30 cellular contexts compared by ENCODE assay signal in the genomic region with DNA sequence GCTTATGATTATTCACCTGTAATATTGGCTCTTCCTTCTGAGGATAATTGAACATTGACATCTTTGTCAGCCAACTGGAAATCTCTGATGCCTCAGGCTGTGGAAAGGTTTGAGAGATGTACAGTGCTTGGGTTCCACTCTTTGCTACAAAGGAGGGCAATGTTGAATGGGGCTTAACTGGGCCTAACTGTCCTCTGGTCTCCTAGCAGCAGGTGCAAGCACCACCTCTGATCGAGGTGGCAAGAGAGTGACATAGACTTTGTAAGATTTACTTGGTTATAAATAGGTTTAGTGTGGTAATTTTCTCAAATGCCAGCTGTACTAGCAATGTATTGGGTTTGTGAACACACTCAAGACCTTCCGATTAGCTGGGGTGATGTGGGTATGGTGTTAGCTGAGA. TPM values are rescaled to one million over a fixed set of nuclear protein-coding genes. Genes with fewer than 3 reads are reported as not detected.
"Had no signal": no experiment of that assay in that cellular context is flagged by ENCODE, and none has a peak within 500 bp of the region (broad histone marks: within the 10 kb centered on the region; RNA-seq: fewer than 3 reads in every experiment).

No MANE protein-coding gene starts in this region.

- H3K9me3 ChIP-seq: ovary, suprapubic skin, testis, vagina had no signal

- H3K4me3 Mint-ChIP-seq: naive thymus-derived CD4-positive, alpha-beta T cell; natural killer cell; nephron; neural progenitor cell; stimulated activated memory B cell treated with anti-CD40 and anti-IgM and Interleukin-4, amounts not matched to agents 10 μg/mL and 1 μg/mL and 100 μg/mL, for 72 hours; stimulated activated naive CD8-positive, alpha-beta T cell treated with anti-CD3 and anti-CD28 coated beads, Interleukin-15, amount 100 ng/mL, for 72 hours had no signal

- ATAC-seq: naive thymus-derived CD4-positive, alpha-beta T cell; natural killer cell; psoas muscle; sciatic nerve; stimulated activated memory B cell treated with anti-CD40 and anti-IgM and Interleukin-4, amounts not matched to agents 10 μg/mL and 1 μg/mL and 100 μg/mL, for 72 hours; stimulated activated naive CD8-positive, alpha-beta T cell treated with anti-CD3 and anti-CD28 coated beads, Interleukin-15, amount 100 ng/mL, for 72 hours; stimulated activated naive CD8-positive, alpha-beta T cell treated with anti-CD3 and anti-CD28 coated beads, Interleukin-15, Interleukin-2, amounts not matched to agents 100 U/mL and 50 U/mL, for 24 hours had no signal

- H3K4me1 Mint-ChIP-seq: naive thymus-derived CD4-positive, alpha-beta T cell; natural killer cell; nephron; neural progenitor cell; stimulated activated memory B cell treated with anti-CD40 and anti-IgM and Interleukin-4, amounts not matched to agents 10 μg/mL and 1 μg/mL and 100 μg/mL, for 72 hours; stimulated activated naive CD8-positive, alpha-beta T cell treated with anti-CD3 and anti-CD28 coated beads, Interleukin-15, amount 100 ng/mL, for 72 hours had no signal

- DNase-seq: naive thymus-derived CD4-positive, alpha-beta T cell; natural killer cell; occipital lobe; ovary; posterior cingulate gyrus; psoas muscle; spleen; stimulated activated CD4-positive, alpha-beta T cell treated with anti-CD3 and anti-CD28 coated beads, Interleukin-12 subunit alpha, Interleukin-12 subunit beta, amount 100 ng/mL, for 4 hours; stimulated activated CD4-positive, alpha-beta T cell treated with anti-CD3 and anti-CD28 coated beads, Interleukin-1b, Interleukin-23, amount 100 ng/mL, for 48 hours; stimulated activated CD4-positive, alpha-beta T cell treated with anti-CD3 and anti-CD28 coated beads, Interleukin-4, amount 100 ng/mL, for 1 hour; stimulated activated CD4-positive, alpha-beta T cell treated with anti-CD3 and anti-CD28 coated beads, Interleukin-4, amount 100 ng/mL, for 4 hours; stimulated activated CD8-positive, alpha-beta memory T cell treated with anti-CD3 and anti-CD28 coated beads, Interleukin-4, amount 100 ng/mL, for 48 hours; stimulated activated naive CD4-positive, alpha-beta T cell; stimulated activated naive CD8-positive, alpha-beta T cell treated with anti-CD3 and anti-CD28 coated beads, Interleukin-15, amount 100 ng/mL, for 72 hours; stimulated activated naive CD8-positive, alpha-beta T cell treated with anti-CD3 and anti-CD28 coated beads, Interleukin-15, Interleukin-2, amounts not matched to agents 100 U/mL and 50 U/mL, for 24 hours; substantia nigra; testis; trophoblast cell; upper lobe of left lung had no signal

- H3K9me3 Mint-ChIP-seq: nephron; neural progenitor cell; stimulated activated memory B cell treated with anti-CD40 and anti-IgM and Interleukin-4, amounts not matched to agents 10 μg/mL and 1 μg/mL and 100 μg/mL, for 72 hours had no signal

- H3K4me1 ChIP-seq: neural progenitor cell, parathyroid adenoma, psoas muscle, spleen, suprapubic skin, testis, tibial nerve, upper lobe of left lung, vagina had no signal

- H3K36me3 Mint-ChIP-seq: naive thymus-derived CD4-positive, alpha-beta T cell; neural progenitor cell; stimulated activated memory B cell treated with anti-CD40 and anti-IgM and Interleukin-4, amounts not matched to agents 10 μg/mL and 1 μg/mL and 100 μg/mL, for 72 hours had no signal

- H3K27me3 Mint-ChIP-seq: naive thymus-derived CD4-positive, alpha-beta T cell; progenitor cell of endocrine pancreas; stimulated activated memory B cell treated with anti-CD40 and anti-IgM and Interleukin-4, amounts not matched to agents 10 μg/mL and 1 μg/mL and 100 μg/mL, for 72 hours; stimulated activated naive CD8-positive, alpha-beta T cell treated with anti-CD3 and anti-CD28 coated beads, Interleukin-15, amount 100 ng/mL, for 72 hours had no signal

- H3K27ac Mint-ChIP-seq: naive thymus-derived CD4-positive, alpha-beta T cell; natural killer cell; nephron; neural progenitor cell; progenitor cell of endocrine pancreas; stimulated activated memory B cell treated with anti-CD40 and anti-IgM and Interleukin-4, amounts not matched to agents 10 μg/mL and 1 μg/mL and 100 μg/mL, for 72 hours; stimulated activated naive CD8-positive, alpha-beta T cell treated with anti-CD3 and anti-CD28 coated beads, Interleukin-15, amount 100 ng/mL, for 72 hours had no signal

- H3K27me3 ChIP-seq: neural progenitor cell, ovary, spleen, suprapubic skin, testis, tibial nerve, upper lobe of left lung, vagina had no signal

- H3K27ac ChIP-seq: neural progenitor cell, ovary, parathyroid adenoma, psoas muscle, skin epidermis, spleen, suprapubic skin, testis, tibial nerve, upper lobe of left lung, vagina had no signal

- H3K4me3 ChIP-seq: neural progenitor cell, ovary, psoas muscle, skin epidermis, smooth muscle cell, spleen, suprapubic skin, testis, tibial nerve, upper lobe of left lung, vagina had no signal

RNA-seq across cellular contexts. Expression of a gene that starts 21.1 kb away (rescaled TPM):
- total RNA-seq: vagina had no signal
- polyA plus RNA-seq: naive thymus-derived CD4-positive, alpha-beta T cell; smooth muscle cell had no signal
